ENCODE assay signal across 15 cellular contexts in the genomic region with DNA sequence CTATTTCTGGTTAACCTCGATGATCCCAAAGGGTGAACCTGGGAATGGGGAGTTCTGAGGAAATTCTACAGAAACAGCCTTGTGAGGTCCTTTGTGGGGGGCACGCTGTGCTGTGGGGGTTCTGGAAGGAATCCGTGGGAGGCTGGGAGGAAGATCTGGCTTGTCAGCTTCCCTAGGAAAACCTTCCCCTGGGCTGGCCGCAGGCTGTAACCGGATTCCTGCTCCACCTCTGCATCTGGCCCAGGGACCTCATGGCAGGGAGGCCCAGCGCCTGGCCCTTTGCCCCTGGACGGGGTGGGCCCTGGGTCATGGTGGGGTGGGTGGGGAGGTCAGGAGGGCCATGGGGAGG. TPM values are rescaled to one million over a fixed set of nuclear protein-coding genes. Genes with fewer than 3 reads are reported as not detected.
DNase-seq lines count a peak whose midpoint lies in the region; ATAC-seq and TF ChIP-seq lines count a peak whose summit lies in the region.
"Had no signal": no experiment of that assay in that cellular context is flagged by ENCODE, and none has a peak within 500 bp of the region (broad histone marks: within the 10 kb centered on the region; RNA-seq: fewer than 3 reads in every experiment).

No MANE protein-coding gene starts in this region.

- ATAC-seq in GM21528 (IDR thresholded peaks at IDR 0.05; ENCODE audit: low FRiP score, unreplicated experiment), result no peak
- ATAC-seq in GM18858 (IDR thresholded peaks at IDR 0.05; ENCODE audit: unreplicated experiment), result no peak
- ATAC-seq: stimulated activated naive CD8-positive, alpha-beta T cell treated with anti-CD3 and anti-CD28 coated beads, Interleukin-15, Interleukin-2, amounts not matched to agents 100 U/mL and 50 U/mL, for 24 hours had no signal

- H3K4me1 ChIP-seq in endodermal cell (ENCODE audit: control insufficient read depth, insufficient read depth, low read length), result peaks cover 4% of the 10 kb centered on the region

- H3K9me3 Mint-ChIP-seq in endodermal cell, result no peaks in the 10 kb centered on the region

- no peak overlapping the region for H3K4me3 ChIP-seq in H7 (ENCODE audit: insufficient read depth, low read depth, low read length)
- H3K4me3 ChIP-seq in endodermal cell (ENCODE audit: low read length), result no peak overlapping the region
- no peak overlapping the region for H3K4me3 ChIP-seq in skin epidermis
- H3K4me3 ChIP-seq: SK-N-MC had no signal

- H3K9ac ChIP-seq in endodermal cell (ENCODE audit: extremely low read depth, low read length, poor library complexity, severe bottlenecking), result no peak overlapping the region

- H3K27ac ChIP-seq in endodermal cell (ENCODE audit: low read depth, low read length) (no peak overlapping the region), skin epidermis (peak overlapping the region in 12 of 21 experiments; percentile 24 to 80 (median 56))
- H3K27ac ChIP-seq: SK-N-MC had no signal

- no peak for TF ChIP-seq CTCF in endodermal cell (conservative IDR thresholded peaks at IDR 0.05)

- peak; percentile 79 for DNase-seq in H7
- peak; percentile 78 for DNase-seq in endodermal cell
- DNase-seq in iPS-NIHi7 (ENCODE audit: extremely low spot score), result peak; percentile 51
- no peak for DNase-seq in T-helper 9 cell
- no peak for DNase-seq in NCI-H82 treated with DMSO at 0.1 percent for 48 hours (lab: John Stamatoyannopoulos, UW; ENCODE audit: unreplicated experiment)
- DNase-seq: activated CD4-positive, CD25-positive, alpha-beta regulatory T cell treated with anti-CD3 and anti-CD28 coated beads, Interleukin-2, amount 50 U/mL, for 72 hours; DMS79; NCI-H2029 treated with DMSO at 0.1 percent for 48 hours; NCI-H524 treated with DMSO at 0.1 percent for 48 hours; stimulated activated naive CD8-positive, alpha-beta T cell treated with anti-CD3 and anti-CD28 coated beads, Interleukin-15, Interleukin-2, amounts not matched to agents 100 U/mL and 50 U/mL, for 24 hours; T1000 had no signal

- WGBS in endodermal cell (ENCODE audit: insufficient coverage in 1 of 2, insufficient read length in 1 of 2), 2 experiments, result 54 to 63% methylated on average over 3 to 7 of the region's 7 CpGs

- H3K27me3 ChIP-seq in H7 (ENCODE audit: control insufficient read depth, insufficient read depth, low read length), result no peaks in the 10 kb centered on the region
- H3K27me3 ChIP-seq in endodermal cell (ENCODE audit: control insufficient read depth, insufficient read depth, low read length, poor library complexity, severe bottlenecking), result no peaks in the 10 kb centered on the region

- peaks cover 24% of the 10 kb centered on the region for H3K4me1 Mint-ChIP-seq in endodermal cell

- H3K27me3 Mint-ChIP-seq in endodermal cell (ENCODE audit: insufficient read depth), result no peaks in the 10 kb centered on the region

- H3K36me3 Mint-ChIP-seq in endodermal cell (ENCODE audit: low read depth), result no peaks in the 10 kb centered on the region

- H3K9me3 ChIP-seq in endodermal cell (ENCODE audit: control insufficient read depth, low read length), result no peaks in the 10 kb centered on the region

- no peak overlapping the region for H3K27ac Mint-ChIP-seq in endodermal cell

- H3K36me3 ChIP-seq in H7 (replicated peaks; ENCODE audit: control insufficient read depth, insufficient read depth, low read length), result no peaks in the 10 kb centered on the region
- no peaks in the 10 kb centered on the region for H3K36me3 ChIP-seq in endodermal cell (ENCODE audit: control insufficient read depth, insufficient read depth, low read length)

- H3K4me3 Mint-ChIP-seq in endodermal cell, result no peak overlapping the region

RNA-seq across cellular contexts. Expression of a gene that starts 3.3 kb away (rescaled TPM):
- total RNA-seq in H7 (2014; rRNA removed; shearing (Covaris generic)), result 0.18 TPM in 1 of 2 replicates, not detected in the other
- total RNA-seq in endodermal cell, result not detected
- 1.5 TPM for polyA plus RNA-seq in endodermal cell (2013, experiment 1 of 2)
- polyA plus RNA-seq in endodermal cell (2013, experiment 2 of 2), result 1.6 TPM

Comparison
In these comparisons a context has a peak if more than half of its experiments do, and no peak if none do; other contexts are left out.
1. DNase-seq: peak in H7 (single experiment), endodermal cell (single experiment) and iPS-NIHi7 (single experiment); none in T-helper 9 cell (single experiment) and NCI-H82 treated with DMSO at 0.1 percent for 48 hours (single experiment).